ENCODE assay signal across 6 cellular contexts in the genomic region with DNA sequence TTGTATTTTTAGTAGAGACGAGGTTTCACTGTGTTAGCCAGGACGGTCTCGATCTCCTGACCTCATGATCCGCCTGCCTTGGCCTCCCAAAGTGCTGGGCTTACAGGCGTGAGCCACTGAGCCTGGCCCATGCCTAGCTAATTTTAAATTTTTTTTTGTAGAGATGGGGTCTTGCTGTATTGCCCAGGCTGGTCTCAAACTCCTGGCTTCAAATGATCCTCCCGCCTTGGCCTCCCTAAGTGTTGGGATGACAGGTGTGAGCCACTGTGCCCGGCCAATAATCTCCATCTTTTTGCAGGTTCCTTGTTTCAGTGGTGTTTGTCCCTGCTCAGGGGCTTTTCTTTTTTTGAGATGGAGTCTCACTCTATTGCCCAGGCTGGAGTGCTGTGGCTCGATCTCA. TPM values are rescaled to one million over a fixed set of nuclear protein-coding genes. Genes with fewer than 3 reads are reported as not detected.
A peak's percentile ranks its signal among the peaks of the same experiment; 100 is the strongest.
DNase-seq lines count a peak whose midpoint lies in the region; ATAC-seq, FAIRE-seq and TF ChIP-seq lines count a peak whose summit lies in the region.
"Not testable (repeated sequence)": the region's sequence is repeated elsewhere in the genome, so short reads cannot be mapped to it uniquely, and the experiment has no call there.

No MANE protein-coding gene starts in this region.

- H3K4me1 ChIP-seq in HEK293 (ENCODE audit: control insufficient read depth, insufficient read depth, low read length): not testable (repeated sequence)
- peaks cover 0 to 14% of the 10 kb centered on the region in 2 experiments; a peak in 3 of 5 replicates for H3K4me1 ChIP-seq in K562 (replicated peaks in 1 of 2; ENCODE audit: control insufficient read depth in 2 of 2, insufficient read depth in 2 of 2, low read length in 2 of 2)

- not testable (repeated sequence) for H3K27ac ChIP-seq in HEK293 (ENCODE audit: extremely low read depth, low read depth, low read length); K562 (ENCODE audit: extremely low read depth, low read depth, low read length)
- peak overlapping the region; percentile 91 for H3K27ac ChIP-seq in RWPE1

- not testable (repeated sequence) for H3K9me1 ChIP-seq in K562 (ENCODE audit: control insufficient read depth, insufficient read depth, low read length)

- H3K9me3 Mint-ChIP-seq in WTC11, nephron progenitor cell: not testable (repeated sequence)

- CTCF ChIA-PET in HEK293 (lab: Yijun Ruan, JAX) (interaction anchor here (0.7 to 1.9 kb wide), 4 partner anchors 16 to 68 kb away, joined by 3 to 4 read pairs (median 4); no protein-coding TSS in a partner anchor), WTC11 (lab: Charles Lee) (interaction anchor here (0.7 to 1.0 kb wide), 3 partner anchors 15 to 565 kb away, joined by 4 to 7 read pairs (median 4); no protein-coding TSS in a partner anchor)
- CTCF ChIA-PET in RWPE1 (lab: Yijun Ruan, JAX); K562 (lab: Yijun Ruan, JAX; ENCODE audit: low intra/inter-chr PET ratio): not testable (repeated sequence)

- not testable (repeated sequence) for H3K79me2 ChIP-seq in K562 (ENCODE audit: control insufficient read depth, insufficient read depth, low read length)

- TF ChIP-seq RAD21 in K562 (CRISPR knock-in tag; conservative IDR thresholded peaks at IDR 0.05 in 1 of 2, IDR thresholded peaks at IDR 0.05 in 1 of 2): not testable (repeated sequence)

- TF ChIP-seq CTCF in HEK293 (tag by site-specific recombination; IDR thresholded peaks at IDR 0.05); RWPE1 (conservative IDR thresholded peaks at IDR 0.05; ENCODE audit: low read depth); WTC11 (IDR thresholded peaks at IDR 0.05); K562 (IDR thresholded peaks at IDR 0.05 in 2 of 3, conservative IDR thresholded peaks at IDR 0.05 in 1 of 3; ENCODE audit: insufficient read depth in 2 of 3, low read depth in 1 of 3, low read length in 3 of 3); nephron progenitor cell (IDR thresholded peaks at IDR 0.05): not testable (repeated sequence)

- TF ChIP-seq EP300 in K562 (IDR thresholded peaks at IDR 0.05; ENCODE audit: low read length): not testable (repeated sequence)

- BruUV-seq in K562 (replicated peaks; lab: Mats Ljungman, UMichigan): not testable (repeated sequence)

- H3K27ac Mint-ChIP-seq in T-helper 17 cell (peak overlapping the region; percentile 53), nephron progenitor cell (peak overlapping the region; percentile 42)
- H3K27ac Mint-ChIP-seq in WTC11: not testable (repeated sequence)

- not testable (repeated sequence) for H3K9me3 ChIP-seq in HEK293 (ENCODE audit: control insufficient read depth, insufficient read depth, low read depth, low read length); T-helper 17 cell (ENCODE audit: control insufficient read depth, low read length, poor library complexity, severe bottlenecking); K562 (replicated peaks; ENCODE audit: control insufficient read depth, insufficient read depth, low read depth, low read length)

- in situ Hi-C loops in K562 (cut with MboI): not testable (repeated sequence)

- not testable (repeated sequence) for H3K27me3 Mint-ChIP-seq in T-helper 17 cell; nephron progenitor cell (ENCODE audit: low read depth, poor library complexity)
- peaks cover 11% of the 10 kb centered on the region for H3K27me3 Mint-ChIP-seq in WTC11 (ENCODE audit: low read depth)

- 91% methylated on average over 7 of the region's 8 CpGs for WGBS in K562 (ENCODE audit: insufficient coverage, low coverage, missing lambda C conversion rate)

- not testable (repeated sequence) for H3K36me3 Mint-ChIP-seq in T-helper 17 cell (ENCODE audit: low read depth); WTC11
- H3K36me3 Mint-ChIP-seq in nephron progenitor cell (ENCODE audit: low read depth): peaks cover 20% of the 10 kb centered on the region

- not testable (repeated sequence) for H3K4me3 ChIP-seq in HEK293 (ENCODE audit: low read depth, low read length); K562

- not testable (repeated sequence) for H3K27me3 ChIP-seq in K562 (ENCODE audit: control insufficient read depth in 2 of 2, insufficient read depth in 2 of 2, low read length in 2 of 2)

- H3K4me2 ChIP-seq in K562 (ENCODE audit: insufficient read depth, low read length): not testable (repeated sequence)

- DNase-seq in RWPE1 (ENCODE audit: low spot score); T-helper 17 cell; WTC11 (ENCODE audit: low spot score); K562 (ENCODE audit: extremely low read depth in 1 of 4, low spot score in 3 of 4); nephron progenitor cell: not testable (repeated sequence)

- intact Hi-C loops in K562 (cut with micrococcal nuclease): not testable (repeated sequence)

- not testable (repeated sequence) for H3K36me3 ChIP-seq in HEK293 (ENCODE audit: control insufficient read depth in 2 of 2, insufficient read depth in 1 of 2, low read length in 2 of 2); K562 (ENCODE audit: control insufficient read depth, insufficient read depth, low read length)

- ATAC-seq in T-helper 17 cell, WTC11, K562: not testable (repeated sequence)

- not testable (repeated sequence) for FAIRE-seq in K562 (lab: Jason Lieb, UNC)

- H3K4me1 Mint-ChIP-seq in T-helper 17 cell: not testable (repeated sequence)
- H3K4me1 Mint-ChIP-seq in WTC11: peaks cover 13% of the 10 kb centered on the region
- peaks cover 32% of the 10 kb centered on the region for H3K4me1 Mint-ChIP-seq in nephron progenitor cell

- H2AFZ ChIP-seq in K562 (ENCODE audit: low read depth, low read length): not testable (repeated sequence)

- POLR2A ChIA-PET in HEK293 (lab: Yijun Ruan, JAX): interaction anchor here (6.2 kb wide), 1 partner anchor 17 kb away, joined by 64 read pairs; a partner anchor contains a TSS
- POLR2A ChIA-PET in RWPE1 (lab: Yijun Ruan, JAX; ENCODE audit: low non-redundant PET): interaction anchor here (0.7 kb wide), 1 partner anchor 762 kb away, joined by 5 read pairs; no protein-coding TSS in a partner anchor
- POLR2A ChIA-PET in WTC11 (lab: Charles Lee): not testable (repeated sequence)
- POLR2A ChIA-PET in K562 (lab: Yijun Ruan, JAX): interaction anchor here (0.8 to 1.6 kb wide), 3 partner anchors 12 to 17 kb away, joined by 3 to 7 read pairs (median 4); a partner anchor contains a TSS

- not testable (repeated sequence) for H3K9ac ChIP-seq in K562 (ENCODE audit: insufficient read depth in 1 of 2, low read depth in 2 of 2, low read length in 2 of 2)

- not testable (repeated sequence) for TF ChIP-seq POLR2A in K562 (conservative IDR thresholded peaks at IDR 0.05)

- H4K20me1 ChIP-seq in K562 (replicated peaks; ENCODE audit: control insufficient read depth, insufficient read depth, low read length): not testable (repeated sequence)

- H3K4me3 Mint-ChIP-seq in T-helper 17 cell, WTC11, nephron progenitor cell: not testable (repeated sequence)

RNA-seq across cellular contexts. Expression of a gene that starts 5.2 kb away (rescaled TPM):
- total RNA-seq in T-helper 17 cell (10 to 100 TPM in 1 of 2 donors, 1 to 10 TPM in 1; 6.9 to 35.0 TPM), WTC11 (2021) (5.3 to 6.0 TPM (median 5.3 TPM) in 3 replicates), K562 (2014; rRNA removed) (2.8 and 4.3 TPM in 2 replicates), K562 (2014; rRNA removed; fragmentation: Illumina TruSeq; extraction: Trizol) (1.5 and 1.6 TPM in 2 replicates), K562 (2015; rRNA removed; fragmentation: Illumina TruSeq; extraction: Trizol) (1.7 and 1.8 TPM in 2 replicates), K562 (2021) (2.3 and 2.7 TPM in 2 replicates)
- 24.4 and 50.0 TPM in 2 replicates for total RNA-seq in K562 (2011; cell fraction: chromatin; rRNA removed; ENCODE audit: low replicate concordance)
- 29.5 and 29.9 TPM in 2 replicates for total RNA-seq in K562 (2011; cell fraction: nucleolus; rRNA removed)
- 34.4 and 41.6 TPM in 2 replicates for total RNA-seq in K562 (2011; cell fraction: nucleoplasm; rRNA removed)
- polyA plus RNA-seq in K562 (2011; rRNA removed) (3.0 and 3.9 TPM in 2 replicates), K562 (2014; fragmentation: Illumina TruSeq; extraction: Trizol) (3.0 and 3.1 TPM in 2 replicates), K562 (2014; fragmentation: Nextera tagmentation; extraction: Ambion mirVana) (1 to 10 TPM; 1.2 to 1.8 TPM), K562 (2014; rRNA removed) (3.1 and 5.2 TPM in 2 replicates)
- 2.3 and 3.1 TPM in 2 replicates for polyA plus RNA-seq in K562 (2011; cell fraction: cytosol; rRNA removed)
- 18.6 and 23.2 TPM in 2 replicates for polyA plus RNA-seq in K562 (2011; cell fraction: nucleus; rRNA removed)
- polyA plus RNA-seq in K562 (2012): 2.8 and 6.9 TPM in 2 replicates
- polyA minus RNA-seq in K562 (2011; rRNA and poly(A)+ RNA removed): 1.9 and 2.4 TPM in 2 replicates
- polyA minus RNA-seq in K562 (2011; cell fraction: cytosol; rRNA and poly(A)+ RNA removed): 2.0 and 3.7 TPM in 2 replicates
- polyA minus RNA-seq in K562 (2011; cell fraction: nucleus; rRNA and poly(A)+ RNA removed): 5.4 and 6.3 TPM in 2 replicates

RNA-seq across cellular contexts. Expression of a gene that starts 15.6 kb away (rescaled TPM):
- total RNA-seq in T-helper 17 cell (10 to 100 TPM; 12.0 to 13.0 TPM), WTC11 (2021) (56.4 to 60.3 TPM (median 56.6 TPM) in 3 replicates), K562 (2014; rRNA removed) (37.8 and 47.1 TPM in 2 replicates), K562 (2014; rRNA removed; fragmentation: Illumina TruSeq; extraction: Trizol) (8.6 and 10.9 TPM in 2 replicates), K562 (2015; rRNA removed; fragmentation: Illumina TruSeq; extraction: Trizol) (32.5 and 35.0 TPM in 2 replicates), K562 (2021) (59.7 and 66.0 TPM in 2 replicates)
- total RNA-seq in K562 (2011; cell fraction: chromatin; rRNA removed; ENCODE audit: low replicate concordance): 10.4 and 27.0 TPM in 2 replicates
- total RNA-seq in K562 (2011; cell fraction: nucleolus; rRNA removed): 28.7 and 35.4 TPM in 2 replicates
- 18.0 and 19.2 TPM in 2 replicates for total RNA-seq in K562 (2011; cell fraction: nucleoplasm; rRNA removed)
- polyA plus RNA-seq in K562 (2011; rRNA removed) (43.3 and 53.6 TPM in 2 replicates), K562 (2014; fragmentation: Illumina TruSeq; extraction: Trizol) (22.3 and 47.3 TPM in 2 replicates), K562 (2014; fragmentation: Nextera tagmentation; extraction: Ambion mirVana) (10 to 100 TPM; 15.1 to 41.8 TPM), K562 (2014; rRNA removed) (75.5 and 76.1 TPM in 2 replicates)
- polyA plus RNA-seq in K562 (2011; cell fraction: cytosol; rRNA removed): 64.2 and 117 TPM in 2 replicates
- polyA plus RNA-seq in K562 (2011; cell fraction: nucleus; rRNA removed): 33.3 and 35.8 TPM in 2 replicates
- polyA plus RNA-seq in K562 (2012): 51.8 and 96.9 TPM in 2 replicates
- 8.8 and 12.2 TPM in 2 replicates for polyA minus RNA-seq in K562 (2011; rRNA and poly(A)+ RNA removed)
- polyA minus RNA-seq in K562 (2011; cell fraction: cytosol; rRNA and poly(A)+ RNA removed): 19.4 and 42.8 TPM in 2 replicates
- 10.1 and 11.0 TPM in 2 replicates for polyA minus RNA-seq in K562 (2011; cell fraction: nucleus; rRNA and poly(A)+ RNA removed)

RNA-seq across cellular contexts. Expression of a gene that starts 16.1 kb away (rescaled TPM):
- 10 to 100 TPM; 13.2 to 14.7 TPM for total RNA-seq in T-helper 17 cell
- total RNA-seq in WTC11 (2021): 18.8 to 34.8 TPM (median 32.6 TPM) in 3 replicates
- total RNA-seq in K562 (2011; cell fraction: chromatin; rRNA removed; ENCODE audit: low replicate concordance): 10.6 and 34.3 TPM in 2 replicates
- total RNA-seq in K562 (2011; cell fraction: nucleolus; rRNA removed): 28.8 and 36.0 TPM in 2 replicates
- 11.3 and 14.4 TPM in 2 replicates for total RNA-seq in K562 (2011; cell fraction: nucleoplasm; rRNA removed)
- total RNA-seq in K562 (2014; rRNA removed): 44.5 and 52.5 TPM in 2 replicates
- 2.0 and 4.8 TPM in 2 replicates for total RNA-seq in K562 (2014; rRNA removed; fragmentation: Illumina TruSeq; extraction: Trizol)
- total RNA-seq in K562 (2015; rRNA removed; fragmentation: Illumina TruSeq; extraction: Trizol): 10.6 and 14.0 TPM in 2 replicates
- 14.6 and 16.6 TPM in 2 replicates for total RNA-seq in K562 (2021)
- 14.1 and 30.0 TPM in 2 replicates for polyA plus RNA-seq in K562 (2011; rRNA removed)
- polyA plus RNA-seq in K562 (2011; cell fraction: cytosol; rRNA removed): 42.6 and 93.8 TPM in 2 replicates
- 46.1 and 46.4 TPM in 2 replicates for polyA plus RNA-seq in K562 (2011; cell fraction: nucleus; rRNA removed)
- polyA plus RNA-seq in K562 (2012): 18.7 and 29.6 TPM in 2 replicates
- 24.0 and 28.8 TPM in 2 replicates for polyA plus RNA-seq in K562 (2014; fragmentation: Illumina TruSeq; extraction: Trizol)
- 1 to 10 TPM; 4.5 to 6.4 TPM for polyA plus RNA-seq in K562 (2014; fragmentation: Nextera tagmentation; extraction: Ambion mirVana)
- 23.0 and 26.9 TPM in 2 replicates for polyA plus RNA-seq in K562 (2014; rRNA removed)
- polyA minus RNA-seq in K562 (2011; rRNA and poly(A)+ RNA removed): 6.4 and 7.1 TPM in 2 replicates
- polyA minus RNA-seq in K562 (2011; cell fraction: cytosol; rRNA and poly(A)+ RNA removed): 22.1 and 33.9 TPM in 2 replicates
- polyA minus RNA-seq in K562 (2011; cell fraction: nucleus; rRNA and poly(A)+ RNA removed): 11.6 and 15.8 TPM in 2 replicates

RNA-seq across cellular contexts. Expression of a gene that starts 17.6 kb away (rescaled TPM):
- total RNA-seq in T-helper 17 cell: 10 to 100 TPM; 37.1 to 41.4 TPM
- 4.5 to 6.3 TPM (median 4.7 TPM) in 3 replicates for total RNA-seq in WTC11 (2021)
- 2.5 and 4.1 TPM in 2 replicates for total RNA-seq in K562 (2011; cell fraction: chromatin; rRNA removed; ENCODE audit: low replicate concordance)
- 2.6 and 4.3 TPM in 2 replicates for total RNA-seq in K562 (2011; cell fraction: nucleolus; rRNA removed)
- 2.5 and 2.7 TPM in 2 replicates for total RNA-seq in K562 (2011; cell fraction: nucleoplasm; rRNA removed)
- total RNA-seq in K562 (2014; rRNA removed): 3.5 and 6.7 TPM in 2 replicates
- total RNA-seq in K562 (2014; rRNA removed; fragmentation: Illumina TruSeq; extraction: Trizol): 0.54 and 1.6 TPM in 2 replicates
- 5.2 and 5.5 TPM in 2 replicates for total RNA-seq in K562 (2015; rRNA removed; fragmentation: Illumina TruSeq; extraction: Trizol)
- total RNA-seq in K562 (2021): 6.0 and 6.9 TPM in 2 replicates
- 2.8 and 5.8 TPM in 2 replicates for polyA plus RNA-seq in K562 (2011; rRNA removed)
- 5.3 and 10.7 TPM in 2 replicates for polyA plus RNA-seq in K562 (2011; cell fraction: cytosol; rRNA removed)
- polyA plus RNA-seq in K562 (2011; cell fraction: nucleus; rRNA removed): 5.0 and 5.1 TPM in 2 replicates
- 9.2 and 11.3 TPM in 2 replicates for polyA plus RNA-seq in K562 (2012)
- polyA plus RNA-seq in K562 (2014; fragmentation: Illumina TruSeq; extraction: Trizol): 2.2 and 3.4 TPM in 2 replicates
- polyA plus RNA-seq in K562 (2014; fragmentation: Nextera tagmentation; extraction: Ambion mirVana): 1 to 10 TPM in 1 of 2 experiments, under 1 TPM in 1; 0.83 to 1.4 TPM
- 3.4 and 3.5 TPM in 2 replicates for polyA plus RNA-seq in K562 (2014; rRNA removed)
- polyA minus RNA-seq in K562 (2011; rRNA and poly(A)+ RNA removed): 0.69 and 0.84 TPM in 2 replicates
- polyA minus RNA-seq in K562 (2011; cell fraction: cytosol; rRNA and poly(A)+ RNA removed): 2.3 and 2.5 TPM in 2 replicates
- polyA minus RNA-seq in K562 (2011; cell fraction: nucleus; rRNA and poly(A)+ RNA removed): 1.9 and 2.3 TPM in 2 replicates

RNA-seq across cellular contexts. Expression of a gene that starts 27.8 kb away (rescaled TPM):
- total RNA-seq in T-helper 17 cell: 100 to 1,000 TPM; 408 to 431 TPM
- 10.4 to 11.8 TPM (median 11.0 TPM) in 3 replicates for total RNA-seq in WTC11 (2021)
- total RNA-seq in K562 (2011; cell fraction: chromatin; rRNA removed; ENCODE audit: low replicate concordance): 64.3 and 157 TPM in 2 replicates
- total RNA-seq in K562 (2011; cell fraction: nucleolus; rRNA removed): 136 and 144 TPM in 2 replicates
- total RNA-seq in K562 (2011; cell fraction: nucleoplasm; rRNA removed): 124 and 158 TPM in 2 replicates
- total RNA-seq in K562 (2014; rRNA removed): 18.6 and 25.8 TPM in 2 replicates
- 10.4 and 12.3 TPM in 2 replicates for total RNA-seq in K562 (2014; rRNA removed; fragmentation: Illumina TruSeq; extraction: Trizol)
- total RNA-seq in K562 (2015; rRNA removed; fragmentation: Illumina TruSeq; extraction: Trizol): 14.7 and 17.2 TPM in 2 replicates
- 131 and 159 TPM in 2 replicates for total RNA-seq in K562 (2021)
- 11.8 and 13.4 TPM in 2 replicates for polyA plus RNA-seq in K562 (2011; rRNA removed)
- 15.8 and 29.1 TPM in 2 replicates for polyA plus RNA-seq in K562 (2011; cell fraction: cytosol; rRNA removed)
- 32.7 and 67.7 TPM in 2 replicates for polyA plus RNA-seq in K562 (2011; cell fraction: nucleus; rRNA removed)
- polyA plus RNA-seq in K562 (2012): 114 and 117 TPM in 2 replicates
- polyA plus RNA-seq in K562 (2014; fragmentation: Illumina TruSeq; extraction: Trizol): 45.7 and 64.4 TPM in 2 replicates
- under 1 TPM; 0.24 to 0.77 TPM for polyA plus RNA-seq in K562 (2014; fragmentation: Nextera tagmentation; extraction: Ambion mirVana)
- 35.2 and 37.8 TPM in 2 replicates for polyA plus RNA-seq in K562 (2014; rRNA removed)
- 8.5 and 9.4 TPM in 2 replicates for polyA minus RNA-seq in K562 (2011; rRNA and poly(A)+ RNA removed)
- 77.3 and 101 TPM in 2 replicates for polyA minus RNA-seq in K562 (2011; cell fraction: cytosol; rRNA and poly(A)+ RNA removed)
- 19.0 and 20.9 TPM in 2 replicates for polyA minus RNA-seq in K562 (2011; cell fraction: nucleus; rRNA and poly(A)+ RNA removed)
